In genomic region chr9:136578915-136579637, GRCh38 we compare ENCODE assay signal across 12 cellular contexts. TPM values are rescaled to one million over a fixed set of nuclear protein-coding genes. Genes with fewer than 3 reads are reported as not detected.
A peak's percentile ranks its signal among the peaks of the same experiment; 100 is the strongest.
DNase-seq lines count a peak whose midpoint lies in the region; ATAC-seq, FAIRE-seq and TF ChIP-seq lines count a peak whose summit lies in the region.
"Had no signal": no experiment of that assay in that cellular context is flagged by ENCODE, and none has a peak within 500 bp of the region (broad histone marks: within the 10 kb centered on the region; RNA-seq: fewer than 3 reads in every experiment).

No MANE protein-coding gene starts in this region.

- CTCF ChIA-PET in SK-N-SH (lab: Yijun Ruan, JAX) = interaction anchor here (1.1 to 1.4 kb wide), 3 partner anchors 25 to 94 kb away, joined by 5 to 6 read pairs (median 6); no protein-coding TSS in a partner anchor

- H3K27me3 ChIP-seq in SK-N-SH (ENCODE audit: insufficient read depth) = no peaks in the 10 kb centered on the region
- H3K27me3 ChIP-seq: upper lobe of left lung had no signal

- no peaks in the 10 kb centered on the region for H3K36me3 ChIP-seq in SK-N-SH (replicated peaks in 1 of 2; ENCODE audit: control insufficient read depth in 1 of 2, insufficient read depth in 2 of 2, low read length in 1 of 2)
- H3K36me3 ChIP-seq: upper lobe of left lung had no signal

- ATAC-seq in left cardiac atrium = peak; percentile 4 to 10
- ATAC-seq in HG03354 (IDR thresholded peaks at IDR 0.05; ENCODE audit: poor library complexity, severe bottlenecking, unreplicated experiment) = no peak

- DNase-seq in stimulated activated CD4-positive, alpha-beta T cell treated with anti-CD3 and anti-CD28 coated beads, Interleukin-4, amount 100 ng/mL, for 1 hour = peak; percentile 15
- DNase-seq in stimulated activated CD4-positive, alpha-beta T cell treated with anti-CD3 and anti-CD28 coated beads, Interleukin-12 subunit alpha, Interleukin-12 subunit beta, amount 100 ng/mL, for 4 hours = no peak
- DNase-seq in SK-N-SH (peak; percentile 59), left cardiac atrium (no peak), H54 (ENCODE audit: insufficient read length, low spot score) (no peak), CD14-positive monocyte (ENCODE audit: low spot score) (no peak), HK-2 (ENCODE audit: unreplicated experiment) (no peak)
- DNase-seq: DMS79 treated with DMSO at 0.1 percent for 48 hours had no signal

- peaks cover 21% of the 10 kb centered on the region for H3K4me1 Mint-ChIP-seq in CD14-positive monocyte

- no peak overlapping the region for H2AFZ ChIP-seq in SK-N-SH (ENCODE audit: low read depth)

- no peak overlapping the region for H3K27ac Mint-ChIP-seq in CD14-positive monocyte

- no peaks in the 10 kb centered on the region; a peak in 2 of 4 replicates for H3K4me1 ChIP-seq in SK-N-SH (ENCODE audit: control insufficient read depth in 1 of 2, insufficient read depth in 2 of 2, low read depth in 1 of 2, low read length in 1 of 2)

- H3F3A ChIP-seq in SK-N-SH (replicated peaks; ENCODE audit: insufficient read depth) = peaks cover 19% of the 10 kb centered on the region

- H3K9me2 ChIP-seq in SK-N-SH = no peaks in the 10 kb centered on the region

- peaks cover 2 to 19% (median 15%) of the 10 kb centered on the region in 3 donors for H3K27me3 Mint-ChIP-seq in CD14-positive monocyte (ENCODE audit: low read depth in 3 of 3)

- peaks cover 0 to 1% (median 0%) of the 10 kb centered on the region in 7 donors for H3K9me3 Mint-ChIP-seq in CD14-positive monocyte

- no peak overlapping the region for H3K4me3 ChIP-seq in SK-N-SH (ENCODE audit: low read depth in 2 of 2, low read length in 1 of 2)
- H3K4me3 ChIP-seq: upper lobe of left lung had no signal

- H3K79me2 ChIP-seq in SK-N-SH (ENCODE audit: insufficient read depth) = no peaks in the 10 kb centered on the region

- H4K20me1 ChIP-seq in SK-N-SH (ENCODE audit: insufficient read depth) = no peaks in the 10 kb centered on the region

- no peak overlapping the region for H3K27ac ChIP-seq in SK-N-SH (ENCODE audit: low read depth in 2 of 2, low read length in 1 of 2)
- H3K27ac ChIP-seq: HL-60, upper lobe of left lung had no signal

- TF ChIP-seq EP300 in SK-N-SH (IDR thresholded peaks at IDR 0.05; ENCODE audit: borderline replicate concordance in 1 of 2, low read depth in 1 of 2, low read length in 1 of 2) = no peak

- H3K9ac ChIP-seq in SK-N-SH = no peak overlapping the region

- no peak for TF ChIP-seq POLR2A in H54 (IDR thresholded peaks at IDR 0.05; ENCODE audit: low read depth, low read length)

- H3K36me3 Mint-ChIP-seq in CD14-positive monocyte = no peaks in the 10 kb centered on the region

- no peaks in the 10 kb centered on the region for H3K9me3 ChIP-seq in SK-N-SH
- H3K9me3 ChIP-seq: upper lobe of left lung had no signal

- 80% methylated on average over 4 of the region's 15 CpGs for whole genome bisulfite sequencing in SK-N-SH (ENCODE audit: low lambda C conversion rate)

- peak overlapping the region in 1 of 2 donors; percentile 84 for H3K4me3 Mint-ChIP-seq in CD14-positive monocyte

- TF ChIP-seq RAD21 in SK-N-SH (IDR thresholded peaks at IDR 0.05; ENCODE audit: low read length) = no peak

- POLR2A ChIA-PET in SK-N-SH (lab: Yijun Ruan, JAX) = no interaction called here

- no peak for FAIRE-seq in H54 (lab: Jason Lieb, UNC)
- FAIRE-seq: endothelial cell of umbilical vein had no signal

- no peak overlapping the region for H3K4me2 ChIP-seq in SK-N-SH

- no peak for TF ChIP-seq CTCF in SK-N-SH (IDR thresholded peaks at IDR 0.05)
- no peak for TF ChIP-seq CTCF in CD14-positive monocyte (IDR thresholded peaks at IDR 0.05)

- intact Hi-C loops in left cardiac atrium (cut with DNase I) (loop anchor here in 1 of 2 donors (10.0 kb wide), 1 partner anchor 46 kb away; no protein-coding TSS in a partner anchor), CD14-positive monocyte (cut with micrococcal nuclease) (no loop called here)

TF ChIP-seq in SK-N-SH, 30 proteins besides CTCF, POLR2A, EP300 and RAD21:
- no peak for TF ChIP-seq USF2 (IDR thresholded peaks at IDR 0.05; ENCODE audit: borderline replicate concordance, low read depth, low read length)
- no peak for TF ChIP-seq GATA2 (CRISPR knock-in tag; IDR thresholded peaks at IDR 0.05)
- no peak for TF ChIP-seq PBX3 (IDR thresholded peaks at IDR 0.05)
- no peak for TF ChIP-seq FOXJ3 (CRISPR knock-in tag; IDR thresholded peaks at IDR 0.05)
- no peak for TF ChIP-seq TCF12 (IDR thresholded peaks at IDR 0.05)
- TF ChIP-seq IRF3 (IDR thresholded peaks at IDR 0.05; ENCODE audit: low read depth, low read length) = no peak
- TF ChIP-seq MAX (IDR thresholded peaks at IDR 0.05; ENCODE audit: low read depth) = no peak
- TF ChIP-seq ZBTB33 (IDR thresholded peaks at IDR 0.05; ENCODE audit: borderline replicate concordance, low read depth) = no peak

RNA-seq across cellular contexts. Expression of gene NOTCH1, which starts 33.2 kb away (rescaled TPM):
- polyA plus RNA-seq in SK-N-SH (2012; rRNA removed) (2.6 and 6.6 TPM in 2 replicates), CD14-positive monocyte (1 to 10 TPM; 1.4 to 2.2 TPM)
- polyA plus RNA-seq in SK-N-SH (2012; cell fraction: cytosol; rRNA removed) = 3.3 and 4.8 TPM in 2 replicates
- 25.0 and 35.2 TPM in 2 replicates for polyA plus RNA-seq in SK-N-SH (2012; cell fraction: nucleus; rRNA removed)
- total RNA-seq in left cardiac atrium = 10 to 100 TPM; 22.7 to 36.0 TPM

Comparison
In these comparisons a context has a peak if more than half of its experiments do, and no peak if none do; other contexts are left out.
1. DNase-seq: peak in stimulated activated CD4-positive, alpha-beta T cell treated with anti-CD3 and anti-CD28 coated beads, Interleukin-4, amount 100 ng/mL, for 1 hour (single experiment) and SK-N-SH (single experiment); none in stimulated activated CD4-positive, alpha-beta T cell treated with anti-CD3 and anti-CD28 coated beads, Interleukin-12 subunit alpha, Interleukin-12 subunit beta, amount 100 ng/mL, for 4 hours (single experiment), left cardiac atrium (single experiment), H54 (single experiment), CD14-positive monocyte (single experiment) and HK-2 (single experiment).